Comparison of ENCODE assay signal across 15 cellular contexts in the genomic region with DNA sequence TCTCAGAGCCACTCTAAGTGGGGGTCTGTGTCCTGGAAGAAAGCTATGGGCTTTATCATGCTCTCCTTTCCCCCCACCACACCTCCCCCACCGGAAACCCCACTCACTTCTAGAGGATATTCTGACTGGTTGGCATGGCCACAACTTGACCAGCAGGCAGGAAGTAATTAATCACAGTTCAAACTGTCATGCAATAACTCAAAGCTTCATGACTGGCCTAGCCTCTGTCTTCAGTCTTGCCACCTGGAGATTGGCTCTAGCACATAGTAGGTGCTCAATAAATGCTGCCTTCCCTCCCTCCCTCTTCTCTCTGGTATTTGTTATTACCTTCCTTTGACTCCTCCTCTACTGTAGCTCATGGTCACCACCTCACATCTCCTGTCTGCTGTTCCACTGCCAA.
DNase-seq lines count a peak whose midpoint lies in the region; ATAC-seq and TF ChIP-seq lines count a peak whose summit lies in the region.
"Had no signal": no experiment of that assay in that cellular context is flagged by ENCODE, and none has a peak within 500 bp of the region (broad histone marks: within the 10 kb centered on the region; RNA-seq: fewer than 3 reads in every experiment).

No MANE protein-coding gene starts in this region.

- no peak for TF ChIP-seq EP300 in gastroesophageal sphincter (IDR thresholded peaks at IDR 0.05)

- POLR2A ChIA-PET in activated CD4-positive, alpha-beta T cell treated with anti-CD3 and anti-CD28 coated beads for 36 hours (lab: Charles Lee): no interaction called here
- POLR2A ChIA-PET in IMR-90 (lab: Charles Lee; ENCODE audit: unreplicated experiment): interaction anchor here (0.5 kb wide), 1 partner anchor 368 kb away, joined by 3 read pairs; no protein-coding TSS in a partner anchor

- H3K18ac ChIP-seq in IMR-90 (ENCODE audit: low read depth, low read length): no peak overlapping the region

- H2BK120ac ChIP-seq in IMR-90 (ENCODE audit: low read depth, low read length): 0 out of 2 replicates have a peak overlapping the region, but pooled peaks have one; percentile 19

- CTCF ChIA-PET in activated CD4-positive, alpha-beta T cell treated with anti-CD3 and anti-CD28 coated beads for 36 hours (lab: Charles Lee): interaction anchor here (0.9 to 1.6 kb wide), 2 partner anchors 13 to 220 kb away, joined by 3 to 5 read pairs; no protein-coding TSS in a partner anchor
- CTCF ChIA-PET in IMR-90 (lab: Yijun Ruan, JAX): interaction anchor here (1.5 kb wide), 1 partner anchor 61 kb away, joined by 4 read pairs; no protein-coding TSS in a partner anchor

- H3K36me3 Mint-ChIP-seq in activated CD4-positive, alpha-beta T cell treated with anti-CD3 and anti-CD28 coated beads for 36 hours (ENCODE audit: low read depth): no peaks in the 10 kb centered on the region
- no peaks in the 10 kb centered on the region for H3K36me3 Mint-ChIP-seq in immature natural killer cell

- no peak overlapping the region for H2AK9ac ChIP-seq in IMR-90 (replicated peaks; ENCODE audit: low read depth, low read length, poor library complexity)

- no peak overlapping the region for H3K27ac Mint-ChIP-seq in activated CD4-positive, alpha-beta T cell treated with anti-CD3 and anti-CD28 coated beads for 36 hours
- H3K27ac Mint-ChIP-seq in immature natural killer cell: peak overlapping the region in 1 of 6 donors; percentile 14
- H3K27ac Mint-ChIP-seq: effector memory CD8-positive, alpha-beta T cell had no signal

- H3K4me1 Mint-ChIP-seq in activated CD4-positive, alpha-beta T cell treated with anti-CD3 and anti-CD28 coated beads for 36 hours: no peaks in the 10 kb centered on the region
- peaks cover 12 to 33% of the 10 kb centered on the region in 2 donors for H3K4me1 Mint-ChIP-seq in immature natural killer cell

- no peak overlapping the region for H4K5ac ChIP-seq in IMR-90 (ENCODE audit: low read depth, low read length)

- no peak for TF ChIP-seq RAD21 in IMR-90 (IDR thresholded peaks at IDR 0.05; ENCODE audit: low read length)

- WGBS in IMR-90 (ENCODE audit: extremely low coverage in 2 of 2, insufficient read length in 1 of 2), 2 experiments: no CpG with 5 or more reads among the region's 1 CpG
- WGBS in gastroesophageal sphincter (ENCODE audit: low coverage in 1 of 2), 2 donors: no CpG with 5 or more reads among the region's 1 CpG

- no peak overlapping the region for H3K4me3 Mint-ChIP-seq in activated CD4-positive, alpha-beta T cell treated with anti-CD3 and anti-CD28 coated beads for 36 hours
- H3K4me3 Mint-ChIP-seq in immature natural killer cell: peak overlapping the region in 2 of 5 donors; percentile 14 to 27
- H3K4me3 Mint-ChIP-seq: effector memory CD8-positive, alpha-beta T cell had no signal

- no peak overlapping the region for H2BK5ac ChIP-seq in IMR-90 (ENCODE audit: low read depth, low read length, poor library complexity, severe bottlenecking)

- in situ Hi-C loops in IMR-90 (cut with MboI; ENCODE audit: low sequenced_read_pairs): no loop called here

- H3K23ac ChIP-seq in IMR-90 (ENCODE audit: low read depth, low read length): no peak overlapping the region

- H4K8ac ChIP-seq in IMR-90 (ENCODE audit: low read depth in 2 of 2, low read length in 2 of 2): no peak overlapping the region

- no peak for TF ChIP-seq CTCF in IMR-90 (conservative IDR thresholded peaks at IDR 0.05; ENCODE audit: low read depth, low read length)
- TF ChIP-seq CTCF in gastroesophageal sphincter (IDR thresholded peaks at IDR 0.05): no peak

- BruUV-seq in IMR-90 (replicated peaks; lab: Mats Ljungman, UMichigan): no TSS peak

- H4K91ac ChIP-seq in IMR-90 (ENCODE audit: insufficient read depth, low read depth, low read length): 0 out of 2 replicates have a peak overlapping the region, but pooled peaks have one; percentile 13

- H3K27me3 ChIP-seq in IMR-90 (ENCODE audit: control insufficient read depth, insufficient read depth, low read length) (no peaks in the 10 kb centered on the region; the same call in none of the 2 replicates), gastroesophageal sphincter (peaks cover 38% of the 10 kb centered on the region)
- H3K27me3 ChIP-seq: uterus had no signal

- H3K9ac ChIP-seq in IMR-90 (ENCODE audit: low read depth, low read length): no peak overlapping the region

- H3K4me3 ChIP-seq in IMR-90 (ENCODE audit: insufficient read depth, low read depth, low read length): no peak overlapping the region
- no peak overlapping the region for H3K4me3 ChIP-seq in gastroesophageal sphincter
- H3K4me3 ChIP-seq: prostate gland, uterus had no signal

- H3K4me1 ChIP-seq in IMR-90 (ENCODE audit: control insufficient read depth, insufficient read depth, low read length): no peaks in the 10 kb centered on the region; the same call in 1 of the 2 replicates
- H3K4me1 ChIP-seq in gastroesophageal sphincter: no peaks in the 10 kb centered on the region
- H3K4me1 ChIP-seq: prostate gland, uterus had no signal

- no peaks in the 10 kb centered on the region for H3K9me3 ChIP-seq in IMR-90 (ENCODE audit: control insufficient read depth, insufficient read depth, low read length)
- no peaks in the 10 kb centered on the region for H3K9me3 ChIP-seq in gastroesophageal sphincter
- H3K9me3 ChIP-seq: prostate gland, uterus had no signal

- H3K27ac ChIP-seq in IMR-90 (ENCODE audit: insufficient read depth, low read length) (no peak overlapping the region), gastroesophageal sphincter (no peak overlapping the region)
- H3K27ac ChIP-seq: prostate gland, uterus had no signal

- H3K27me3 Mint-ChIP-seq in activated CD4-positive, alpha-beta T cell treated with anti-CD3 and anti-CD28 coated beads for 36 hours: peaks cover 24% of the 10 kb centered on the region
- H3K27me3 Mint-ChIP-seq in immature natural killer cell (ENCODE audit: low read depth in 3 of 3): peaks cover 3 to 6% (median 5%) of the 10 kb centered on the region in 3 donors

- H2AK5ac ChIP-seq in IMR-90 (ENCODE audit: low read depth, low read length): peak overlapping the region; percentile 80

- H3K36me3 ChIP-seq in IMR-90 (ENCODE audit: control insufficient read depth, insufficient read depth, low read length): no peaks in the 10 kb centered on the region; the same call in 1 of the 2 replicates
- H3K36me3 ChIP-seq in gastroesophageal sphincter: no peaks in the 10 kb centered on the region
- H3K36me3 ChIP-seq: prostate gland, uterus had no signal

- dilution Hi-C loops in IMR-90 (cut with HindIII; ENCODE audit: low sequenced_read_pairs, unreplicated experiment): no loop called here

- intact Hi-C loops in activated CD4-positive, alpha-beta T cell treated with anti-CD3 and anti-CD28 coated beads for 36 hours (cut with DNase I, micrococcal nuclease): no loop called here
- intact Hi-C loops in IMR-90 (cut with micrococcal nuclease): no loop called here

- TF ChIP-seq POLR2A in IMR-90 (IDR thresholded peaks at IDR 0.05; ENCODE audit: low read depth, low read length): no peak
- TF ChIP-seq POLR2A in gastroesophageal sphincter (IDR thresholded peaks at IDR 0.05): no peak

- no peak overlapping the region for H3K4me2 ChIP-seq in IMR-90 (ENCODE audit: low read depth, low read length)

- H3K9me3 Mint-ChIP-seq in activated CD4-positive, alpha-beta T cell treated with anti-CD3 and anti-CD28 coated beads for 36 hours (ENCODE audit: low read depth): no peaks in the 10 kb centered on the region
- H3K9me3 Mint-ChIP-seq in immature natural killer cell: no peaks in the 10 kb centered on the region
- H3K9me3 Mint-ChIP-seq: effector memory CD8-positive, alpha-beta T cell had no signal

- no peak overlapping the region for H2BK15ac ChIP-seq in IMR-90 (ENCODE audit: low read depth, low read length)

- H3K56ac ChIP-seq in IMR-90 (ENCODE audit: extremely low read depth, insufficient read depth, low read length): no peak overlapping the region

- H3K14ac ChIP-seq in IMR-90 (replicated peaks; ENCODE audit: low read depth, low read length): peak overlapping the region; percentile 70; the same call in 1 of the 2 replicates

- H4K20me1 ChIP-seq in IMR-90 (ENCODE audit: insufficient read depth, low read length): peaks cover 3% of the 10 kb centered on the region; the same call in 1 of the 2 replicates

- peaks cover 0 to 27% of the 10 kb centered on the region in 2 experiments; a peak in 2 of 4 replicates for H3K79me1 ChIP-seq in IMR-90 (ENCODE audit: low read depth in 1 of 2, low read length in 2 of 2)

- peak; percentile 23 for ATAC-seq in activated CD4-positive, alpha-beta T cell treated with anti-CD3 and anti-CD28 coated beads for 36 hours
- peak; percentile 72 for ATAC-seq in GM21423 (IDR thresholded peaks at IDR 0.05; ENCODE audit: unreplicated experiment)
- no peak for ATAC-seq in IMR-90 (ENCODE audit: low read depth)
- no peak for ATAC-seq in GM21526 (IDR thresholded peaks at IDR 0.05; ENCODE audit: low FRiP score, unreplicated experiment)
- no peak for ATAC-seq in gastroesophageal sphincter
- ATAC-seq: effector memory CD8-positive, alpha-beta T cell had no signal

- H3K9me1 ChIP-seq in IMR-90 (ENCODE audit: insufficient read depth, low read length): peaks cover 4% of the 10 kb centered on the region; the same call in 1 of the 2 replicates

- no peak overlapping the region for H2AFZ ChIP-seq in IMR-90 (replicated peaks; ENCODE audit: low read length, poor library complexity)

- H3K4ac ChIP-seq in IMR-90 (ENCODE audit: low read depth, low read length): peak overlapping the region; percentile 53; the same call in 1 of the 2 replicates

- peak; percentile 12 for DNase-seq in activated CD4-positive, alpha-beta T cell treated with anti-CD3 and anti-CD28 coated beads for 36 hours
- DNase-seq in activated CD4-positive, alpha-beta T cell treated with anti-CD3 and anti-CD28 coated beads, Interleukin-2, amount 50 U/mL, for 1 hour: no peak
- DNase-seq in IMR-90 (no peak), immature natural killer cell (peak in 2 of 3 donors; percentile 3 to 7), SKM-1 (lab: John Stamatoyannopoulos, UW; ENCODE audit: unreplicated experiment) (no peak)
- DNase-seq: ACHN; effector memory CD8-positive, alpha-beta T cell; kidney; NCI-H510A treated with DMSO at 0.1 percent for 48 hours; SHP77 treated with DMSO at 0.1 percent for 48 hours; uterus had no signal

- H2BK20ac ChIP-seq in IMR-90 (ENCODE audit: low read depth, low read length): no peak overlapping the region; the same call in 1 of the 2 replicates

TF ChIP-seq in IMR-90, 13 proteins besides CTCF, POLR2A, EP300 and RAD21 (continues in another document):
- no peak for TF ChIP-seq NFE2L2 (IDR thresholded peaks at IDR 0.05; ENCODE audit: low read depth, low read length)
- no peak for TF ChIP-seq RCOR1 (IDR thresholded peaks at IDR 0.05; ENCODE audit: insufficient replicate concordance, low read length)
- no peak for TF ChIP-seq MAFK (IDR thresholded peaks at IDR 0.05; ENCODE audit: low read depth, low read length)
- TF ChIP-seq RFX5 (IDR thresholded peaks at IDR 0.05; ENCODE audit: low read depth, low read length): no peak
- TF ChIP-seq FOS (IDR thresholded peaks at IDR 0.05; ENCODE audit: low read depth, low read length): no peak

Comparison
In these comparisons a context has a peak if more than half of its experiments do, and no peak if none do; other contexts are left out.
1. DNase-seq: peak in activated CD4-positive, alpha-beta T cell treated with anti-CD3 and anti-CD28 coated beads for 36 hours (single experiment) and immature natural killer cell (2 of 3); none in activated CD4-positive, alpha-beta T cell treated with anti-CD3 and anti-CD28 coated beads, Interleukin-2, amount 50 U/mL, for 1 hour (single experiment), IMR-90 (single experiment) and SKM-1 (single experiment).
2. ATAC-seq: peak in activated CD4-positive, alpha-beta T cell treated with anti-CD3 and anti-CD28 coated beads for 36 hours (single experiment) and GM21423 (single experiment); none in IMR-90 (single experiment), GM21526 (single experiment) and gastroesophageal sphincter (single experiment).